In genomic region chr4:4347585-4347984, GRCh38 we compare ENCODE assay signal across 18 cellular contexts. TPM values are rescaled to one million over a fixed set of nuclear protein-coding genes. Genes with fewer than 3 reads are reported as not detected.
DNase-seq lines count a peak whose midpoint lies in the region; ATAC-seq and TF ChIP-seq lines count a peak whose summit lies in the region.
"Had no signal": no experiment of that assay in that cellular context is flagged by ENCODE, and none has a peak within 500 bp of the region (broad histone marks: within the 10 kb centered on the region; RNA-seq: fewer than 3 reads in every experiment).

No MANE protein-coding gene starts in this region.

- H3K9ac ChIP-seq in Karpas-422 (ENCODE audit: low read length): no peak overlapping the region
- H3K9ac ChIP-seq: KMS-11 had no signal

- CTCF ChIA-PET in HEK293 (lab: Yijun Ruan, JAX): no interaction called here
- CTCF ChIA-PET in MCF 10A (lab: Yijun Ruan, JAX): no interaction called here

- H3K4me3 ChIP-seq in HEK293 (ENCODE audit: low read depth, low read length) (no peak overlapping the region), Karpas-422 (ENCODE audit: low read length) (no peak overlapping the region), left ventricle myocardium inferior (no peak overlapping the region)

- TF ChIP-seq CTCF in HEK293 (tag by site-specific recombination; IDR thresholded peaks at IDR 0.05): no peak
- no peak for TF ChIP-seq CTCF in MCF 10A (IDR thresholded peaks at IDR 0.05; ENCODE audit: unreplicated experiment)
- TF ChIP-seq CTCF in left ventricle myocardium inferior (IDR thresholded peaks at IDR 0.05; ENCODE audit: borderline replicate concordance): no peak

- no peak overlapping the region for H2AFZ ChIP-seq in Karpas-422 (ENCODE audit: low read length)

- no peaks in the 10 kb centered on the region for H4K20me1 ChIP-seq in Karpas-422 (ENCODE audit: insufficient read depth, low read depth, low read length)

- H3K36me3 ChIP-seq in HEK293 (ENCODE audit: control insufficient read depth in 2 of 2, insufficient read depth in 1 of 2, low read length in 2 of 2) (no peaks in the 10 kb centered on the region), Karpas-422 (ENCODE audit: insufficient read depth, low read length) (no peaks in the 10 kb centered on the region), left ventricle myocardium inferior (no peaks in the 10 kb centered on the region)

- H3K9me2 ChIP-seq in Karpas-422 (replicated peaks; ENCODE audit: insufficient read depth, low read length): no peaks in the 10 kb centered on the region

- H3K27me3 ChIP-seq in Karpas-422 (ENCODE audit: low read length): no peaks in the 10 kb centered on the region
- peaks cover 36% of the 10 kb centered on the region for H3K27me3 ChIP-seq in left ventricle myocardium inferior (ENCODE audit: low read depth)

- peaks cover 21% of the 10 kb centered on the region for H3K4me1 Mint-ChIP-seq in activated naive CD8-positive, alpha-beta T cell treated with anti-CD3 and anti-CD28 coated beads, Interleukin-2, amount 10 ng/mL, durations not matched to agents 7 days and 5 days
- peaks cover 27% of the 10 kb centered on the region for H3K4me1 Mint-ChIP-seq in activated naive CD8-positive, alpha-beta T cell treated with anti-CD3 and anti-CD28 coated beads for 36 hours
- H3K4me1 Mint-ChIP-seq in central memory CD8-positive, alpha-beta T cell: peaks cover 37% of the 10 kb centered on the region
- H3K4me1 Mint-ChIP-seq in MCF 10A (ENCODE audit: insufficient read depth, unreplicated experiment): no peaks in the 10 kb centered on the region

- peaks cover 14% of the 10 kb centered on the region for H3K36me3 Mint-ChIP-seq in activated naive CD8-positive, alpha-beta T cell treated with anti-CD3 and anti-CD28 coated beads, Interleukin-2, amount 10 ng/mL, durations not matched to agents 7 days and 5 days
- H3K36me3 Mint-ChIP-seq in activated naive CD8-positive, alpha-beta T cell treated with anti-CD3 and anti-CD28 coated beads for 36 hours: peaks cover 5% of the 10 kb centered on the region
- H3K36me3 Mint-ChIP-seq in central memory CD8-positive, alpha-beta T cell (ENCODE audit: insufficient read depth): peaks cover 9% of the 10 kb centered on the region
- H3K36me3 Mint-ChIP-seq in MCF 10A (ENCODE audit: insufficient read depth, unreplicated experiment): no peaks in the 10 kb centered on the region

- no peak for ATAC-seq in activated naive CD8-positive, alpha-beta T cell treated with anti-CD3 and anti-CD28 coated beads, Interleukin-2, amount 10 ng/mL, durations not matched to agents 7 days and 5 days (ENCODE audit: low read depth)
- ATAC-seq in central memory CD8-positive, alpha-beta T cell (replicated peaks; ENCODE audit: extremely low read depth, poor library complexity, severe bottlenecking): no peak
- ATAC-seq: Panc1 had no signal

- no peak overlapping the region for H3K4me3 Mint-ChIP-seq in activated naive CD8-positive, alpha-beta T cell treated with anti-CD3 and anti-CD28 coated beads, Interleukin-2, amount 10 ng/mL, durations not matched to agents 7 days and 5 days
- no peak overlapping the region for H3K4me3 Mint-ChIP-seq in activated naive CD8-positive, alpha-beta T cell treated with anti-CD3 and anti-CD28 coated beads for 36 hours
- H3K4me3 Mint-ChIP-seq in central memory CD8-positive, alpha-beta T cell: peak overlapping the region; percentile 61
- H3K4me3 Mint-ChIP-seq in MCF 10A (ENCODE audit: unreplicated experiment): no peak overlapping the region
- H3K4me3 Mint-ChIP-seq: H9 had no signal

- H3K4me1 ChIP-seq in HEK293 (ENCODE audit: control insufficient read depth, insufficient read depth, low read length) (no peaks in the 10 kb centered on the region), Karpas-422 (ENCODE audit: low read length) (peaks cover 24% of the 10 kb centered on the region), left ventricle myocardium inferior (no peaks in the 10 kb centered on the region)

- POLR2A ChIA-PET in activated naive CD8-positive, alpha-beta T cell treated with anti-CD3 and anti-CD28 coated beads, Interleukin-2, amount 10 ng/mL, durations not matched to agents 7 days and 5 days (lab: Charles Lee): no interaction called here
- POLR2A ChIA-PET in HEK293 (lab: Yijun Ruan, JAX): no interaction called here
- POLR2A ChIA-PET in MCF 10A (lab: Yijun Ruan, JAX): no interaction called here

- no TSS peak for BruUV-seq in MCF 10A (replicated peaks; lab: Mats Ljungman, UMichigan)

- H3K27ac ChIP-seq in HEK293 (ENCODE audit: extremely low read depth, low read depth, low read length): no peak overlapping the region
- H3K27ac ChIP-seq in Karpas-422 (ENCODE audit: low read length): no peak overlapping the region
- H3K27ac ChIP-seq in left ventricle myocardium inferior (replicated peaks): no peak overlapping the region
- H3K27ac ChIP-seq: KMS-11 had no signal

- no peaks in the 10 kb centered on the region for H3K27me3 Mint-ChIP-seq in activated naive CD8-positive, alpha-beta T cell treated with anti-CD3 and anti-CD28 coated beads, Interleukin-2, amount 10 ng/mL, durations not matched to agents 7 days and 5 days
- H3K27me3 Mint-ChIP-seq in activated naive CD8-positive, alpha-beta T cell treated with anti-CD3 and anti-CD28 coated beads for 36 hours: no peaks in the 10 kb centered on the region
- no peaks in the 10 kb centered on the region for H3K27me3 Mint-ChIP-seq in central memory CD8-positive, alpha-beta T cell
- no peaks in the 10 kb centered on the region for H3K27me3 Mint-ChIP-seq in MCF 10A (ENCODE audit: insufficient read depth, unreplicated experiment)

- peak overlapping the region; percentile 91 for H3K27ac Mint-ChIP-seq in activated naive CD8-positive, alpha-beta T cell treated with anti-CD3 and anti-CD28 coated beads, Interleukin-2, amount 10 ng/mL, durations not matched to agents 7 days and 5 days
- H3K27ac Mint-ChIP-seq in activated naive CD8-positive, alpha-beta T cell treated with anti-CD3 and anti-CD28 coated beads for 36 hours: no peak overlapping the region
- no peak overlapping the region for H3K27ac Mint-ChIP-seq in central memory CD8-positive, alpha-beta T cell (ENCODE audit: low read depth)
- no peak overlapping the region for H3K27ac Mint-ChIP-seq in MCF 10A (ENCODE audit: low read depth, unreplicated experiment)

- H3K9me3 ChIP-seq in HEK293 (ENCODE audit: control insufficient read depth, insufficient read depth, low read depth, low read length): no peaks in the 10 kb centered on the region
- no peaks in the 10 kb centered on the region for H3K9me3 ChIP-seq in Karpas-422 (ENCODE audit: low read length)
- no peaks in the 10 kb centered on the region for H3K9me3 ChIP-seq in left ventricle myocardium inferior (replicated peaks)

- H3K9me3 Mint-ChIP-seq in activated naive CD8-positive, alpha-beta T cell treated with anti-CD3 and anti-CD28 coated beads, Interleukin-2, amount 10 ng/mL, durations not matched to agents 7 days and 5 days: peaks cover 8% of the 10 kb centered on the region
- H3K9me3 Mint-ChIP-seq in activated naive CD8-positive, alpha-beta T cell treated with anti-CD3 and anti-CD28 coated beads for 36 hours: peaks cover 5% of the 10 kb centered on the region
- peaks cover 5% of the 10 kb centered on the region for H3K9me3 Mint-ChIP-seq in central memory CD8-positive, alpha-beta T cell
- H3K9me3 Mint-ChIP-seq in MCF 10A (ENCODE audit: unreplicated experiment): no peaks in the 10 kb centered on the region

- H3K4me2 ChIP-seq in Karpas-422 (ENCODE audit: low read depth, low read length, poor library complexity, severe bottlenecking): no peak overlapping the region
- H3K4me2 ChIP-seq: KMS-11 had no signal

- no peak for DNase-seq in activated naive CD8-positive, alpha-beta T cell treated with anti-CD3 and anti-CD28 coated beads, Interleukin-2, amount 10 ng/mL, durations not matched to agents 7 days and 5 days
- DNase-seq in activated naive CD8-positive, alpha-beta T cell treated with anti-CD3 and anti-CD28 coated beads for 36 hours: no peak
- no peak for DNase-seq in central memory CD8-positive, alpha-beta T cell (ENCODE audit: low spot score in 2 of 2)
- DNase-seq in MCF 10A (ENCODE audit: unreplicated experiment) (no peak), Karpas-422 (no peak), left ventricle myocardium inferior (no peak)
- DNase-seq: AML-193, DMS79, H9, MM.1S, NCI-H1105, NCI-H1930, NCI-H2171, NCI-H446, NCI-H774 had no signal

- intact Hi-C loops in MCF 10A (cut with micrococcal nuclease) (no loop called here), left ventricle myocardium inferior (cut with micrococcal nuclease) (no loop called here)

- H3K79me2 ChIP-seq in Karpas-422 (ENCODE audit: low read length): no peaks in the 10 kb centered on the region

TF ChIP-seq in HEK293, 187 proteins besides CTCF, POLR2A, EP300 and RAD21:
- TF ChIP-seq KLF8 (tag by site-specific recombination; IDR thresholded peaks at IDR 0.05) (no peak), ZIC2 (tag by site-specific recombination; IDR thresholded peaks at IDR 0.05) (peak; percentile 78)

RNA-seq across cellular contexts. Expression of gene NSG1, which starts 39.3 kb away (rescaled TPM):
- 10 to 100 TPM; 39.7 to 46.8 TPM for total RNA-seq in activated naive CD8-positive, alpha-beta T cell treated with anti-CD3 and anti-CD28 coated beads, Interleukin-2, amount 10 ng/mL, durations not matched to agents 7 days and 5 days
- total RNA-seq in activated naive CD8-positive, alpha-beta T cell treated with anti-CD3 and anti-CD28 coated beads for 36 hours: 1 to 10 TPM; 3.8 to 4.7 TPM
- total RNA-seq in MCF 10A (2022) (6.7 and 8.6 TPM in 2 replicates), left ventricle myocardium inferior (14.3 TPM)
- 0.75 TPM in 1 of 2 replicates, not detected in the other for total RNA-seq in Karpas-422 (2014; rRNA removed; shearing (Covaris generic); ENCODE audit: low replicate concordance)

RNA-seq across cellular contexts. Expression of gene ZBTB49, which starts 57.5 kb away (rescaled TPM):
- total RNA-seq in activated naive CD8-positive, alpha-beta T cell treated with anti-CD3 and anti-CD28 coated beads, Interleukin-2, amount 10 ng/mL, durations not matched to agents 7 days and 5 days: 10 to 100 TPM in 1 of 2 experiments, 1 to 10 TPM in 1; 9.7 to 13.0 TPM
- total RNA-seq in activated naive CD8-positive, alpha-beta T cell treated with anti-CD3 and anti-CD28 coated beads for 36 hours: 1 to 10 TPM; 5.7 to 6.0 TPM
- 5.9 and 7.6 TPM in 2 replicates for total RNA-seq in MCF 10A (2022)
- 6.7 and 7.1 TPM in 2 replicates for total RNA-seq in Karpas-422 (2014; rRNA removed; shearing (Covaris generic); ENCODE audit: low replicate concordance)
- 1.9 TPM for total RNA-seq in left ventricle myocardium inferior

RNA-seq across cellular contexts. Expression of gene LYAR, which starts 57.6 kb away (rescaled TPM):
- 10 to 100 TPM; 54.5 to 62.3 TPM for total RNA-seq in activated naive CD8-positive, alpha-beta T cell treated with anti-CD3 and anti-CD28 coated beads, Interleukin-2, amount 10 ng/mL, durations not matched to agents 7 days and 5 days
- total RNA-seq in activated naive CD8-positive, alpha-beta T cell treated with anti-CD3 and anti-CD28 coated beads for 36 hours: 100 to 1,000 TPM in 1 of 2 experiments, 10 to 100 TPM in 1; 97.6 to 106 TPM
- 66.7 and 79.6 TPM in 2 replicates for total RNA-seq in MCF 10A (2022)
- total RNA-seq in Karpas-422 (2014; rRNA removed; shearing (Covaris generic); ENCODE audit: low replicate concordance): 19.7 and 32.2 TPM in 2 replicates
- 12.5 TPM for total RNA-seq in left ventricle myocardium inferior
